8 cellular contexts compared by ENCODE assay signal in the genomic region with DNA sequence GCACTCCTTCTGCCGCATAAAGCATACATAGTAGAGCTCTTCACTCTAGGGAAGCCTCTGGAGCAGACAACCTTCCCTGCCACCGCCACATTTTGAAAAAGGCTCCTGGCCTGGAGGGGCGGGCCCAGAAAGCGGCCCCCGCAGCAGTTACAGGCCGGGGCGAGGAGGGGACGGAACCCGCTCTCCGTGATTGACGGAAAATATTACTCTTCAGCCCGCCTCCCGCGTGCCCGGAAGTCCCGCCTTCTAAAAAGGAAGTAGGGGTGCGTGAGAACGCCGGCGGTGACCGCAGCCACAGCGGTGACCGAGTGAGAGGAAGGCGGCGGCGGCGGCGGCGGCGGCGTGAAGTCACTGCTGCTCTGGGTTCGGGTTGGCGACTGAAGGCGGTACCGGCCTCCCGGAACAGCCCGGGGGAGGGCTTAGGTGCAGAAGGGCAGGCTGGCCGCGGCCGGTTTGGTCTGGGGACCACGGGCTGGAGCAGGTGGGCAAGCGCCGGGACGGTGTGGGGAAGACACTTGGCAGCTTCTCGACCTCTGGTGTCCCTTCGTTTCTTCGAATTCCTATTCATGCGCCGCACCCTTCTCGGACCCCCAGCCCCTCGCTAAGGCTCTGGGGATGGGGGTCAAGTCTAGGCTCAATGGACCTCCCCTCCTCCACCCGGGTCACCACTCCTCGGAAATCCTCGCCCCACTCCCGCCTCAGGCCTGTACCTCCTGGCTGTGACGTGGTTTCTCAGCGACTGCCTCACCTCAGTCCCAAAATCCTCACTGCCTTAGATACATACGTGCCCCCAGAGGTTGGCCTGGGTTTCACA. TPM values are rescaled to one million over a fixed set of nuclear protein-coding genes. Genes with fewer than 3 reads are reported as not detected.
DNase-seq lines count a peak whose midpoint lies in the region; ATAC-seq lines count a peak whose summit lies in the region.

Gene HCCS (plus strand): TSS at position 295 of the 814 bp plus-strand sequence. CDS start 729 bp downstream, outside the sequence.

- peak within 1 kb of the TSS in 8 of 10 donors; percentile 89 to 98 (median 96) for H3K4me3 Mint-ChIP-seq in naive thymus-derived CD8-positive, alpha-beta T cell

- H3K27ac ChIP-seq in KOPT-K1 (ENCODE audit: low read depth, low read length, poor library complexity, severe bottlenecking) = peak within 1 kb of the TSS; percentile 76

- POLR2A ChIA-PET in naive thymus-derived CD8-positive, alpha-beta T cell (lab: Charles Lee) = no interaction called here

- peaks cover 7 to 31% (median 26%) of the 10 kb centered on the region in 4 donors for H3K4me1 Mint-ChIP-seq in naive thymus-derived CD8-positive, alpha-beta T cell

- H3K36me3 ChIP-seq in KOPT-K1 (ENCODE audit: insufficient read depth, low read length) = peaks cover 26% of the 10 kb centered on the region

- H3K27me3 Mint-ChIP-seq in naive thymus-derived CD8-positive, alpha-beta T cell = no peaks in the 10 kb centered on the region

- H3K36me3 Mint-ChIP-seq in naive thymus-derived CD8-positive, alpha-beta T cell = peaks cover 0 to 24% (median 0%) of the 10 kb centered on the region in 3 donors

- H3K9me3 ChIP-seq in KOPT-K1 (ENCODE audit: insufficient read depth, low read length, poor library complexity, severe bottlenecking) = no peaks in the 10 kb centered on the region

- no peaks in the 10 kb centered on the region for H3K9me3 Mint-ChIP-seq in naive thymus-derived CD8-positive, alpha-beta T cell

- ATAC-seq in GM21786 (IDR thresholded peaks at IDR 0.05; ENCODE audit: unreplicated experiment) = peak; percentile 90
- ATAC-seq in naive thymus-derived CD8-positive, alpha-beta T cell = peak; percentile 88 to 90

- peak within 1 kb of the TSS in 7 of 10 donors; percentile 93 to 98 (median 96) for H3K27ac Mint-ChIP-seq in naive thymus-derived CD8-positive, alpha-beta T cell

- DNase-seq in EH (ENCODE audit: low read depth) (peak; percentile 88), RPMI8226 (peak; percentile 90), fibroblast of gingiva (ENCODE audit: low read depth) (peak; percentile 82)
- peak; percentile 57 to 69 for DNase-seq in activated T-helper 1 cell treated with anti-CD3 and anti-CD28 coated beads, Interleukin-2, amount 50 U/mL, for 16 hours (ENCODE audit: low read depth in 1 of 2, low spot score in 1 of 2)
- peak; percentile 65 to 92 (median 81) for DNase-seq in naive thymus-derived CD8-positive, alpha-beta T cell
- peak; percentile 66 to 82 (median 74) for DNase-seq in stimulated activated naive CD4-positive, alpha-beta T cell (lab: John Stamatoyannopoulos, UW)

RNA-seq across cellular contexts. Expression of gene HCCS, which starts in this region (rescaled TPM):
- total RNA-seq in naive thymus-derived CD8-positive, alpha-beta T cell = 10 to 100 TPM; 11.4 to 12.4 TPM
- 10 to 100 TPM; 18.1 to 21.4 (median 20.0) TPM for polyA plus RNA-seq in naive thymus-derived CD8-positive, alpha-beta T cell

Comparison
In these comparisons a context has a peak if more than half of its experiments do, and no peak if none do; other contexts are left out.
1. Peak in every context shown above with its lines: DNase-seq, ATAC-seq and H3K27ac ChIP-seq.